Comparison of ENCODE assay signal across 8 cellular contexts in the genomic region with DNA sequence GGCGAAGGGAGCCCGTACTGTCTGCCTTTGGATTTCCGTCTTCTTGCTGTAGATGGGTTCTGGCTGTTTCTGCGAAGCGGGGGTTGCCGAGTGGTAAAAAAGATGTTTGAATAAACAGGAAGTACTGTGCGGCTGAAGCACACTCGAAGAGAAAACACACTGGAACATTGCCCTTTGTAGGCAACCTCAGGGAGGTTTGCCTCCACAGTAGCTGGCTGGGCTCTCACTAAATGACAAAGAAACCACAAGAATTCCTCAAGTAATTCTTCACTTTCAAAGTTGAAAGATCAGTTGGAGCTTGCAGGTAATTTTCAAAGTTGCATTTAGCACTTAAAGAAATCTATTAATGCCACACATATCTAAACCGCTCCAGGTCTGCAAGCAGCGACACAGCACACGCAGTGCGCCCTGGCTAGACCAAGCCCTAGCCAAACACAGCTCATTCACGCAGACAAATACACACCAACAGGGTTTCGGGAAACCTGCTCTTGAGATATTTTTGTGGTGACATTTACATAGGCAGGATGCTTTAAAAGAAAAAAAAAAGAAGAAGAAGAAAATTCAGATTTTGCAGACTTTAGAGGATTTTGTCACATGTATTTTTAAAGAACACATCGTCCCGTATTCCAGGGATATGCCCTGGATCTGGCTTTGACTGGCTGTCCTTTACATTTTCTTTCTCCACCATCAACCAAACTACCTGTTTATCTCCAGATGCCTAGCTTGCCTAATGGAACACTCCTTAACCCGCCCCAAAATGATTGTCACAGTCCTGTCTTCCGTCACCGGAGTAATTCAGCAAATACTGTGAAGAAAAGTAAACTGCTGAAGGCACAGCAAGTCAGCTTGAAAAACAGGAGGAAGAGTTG.
DNase-seq lines count a peak whose midpoint lies in the region; ATAC-seq and TF ChIP-seq lines count a peak whose summit lies in the region.

No MANE protein-coding gene starts in this region.

- peak overlapping the region; percentile 22; the same call in 1 of the 2 replicates for H3K27ac ChIP-seq in KMS-11

- H3K9me3 Mint-ChIP-seq in immature natural killer cell: no peaks in the 10 kb centered on the region

- peaks cover 14% of the 10 kb centered on the region for H3K4me1 ChIP-seq in KMS-11 (ENCODE audit: low read depth, poor library complexity, severe bottlenecking)

- H3K27me3 ChIP-seq in KMS-11 (ENCODE audit: insufficient read depth, low read depth): no peaks in the 10 kb centered on the region

- peak; percentile 78 for ATAC-seq in GM19467 (IDR thresholded peaks at IDR 0.05; ENCODE audit: unreplicated experiment)
- no peak for ATAC-seq in HG03439 (IDR thresholded peaks at IDR 0.05; ENCODE audit: unreplicated experiment)

- H3K79me2 ChIP-seq in KMS-11 (ENCODE audit: insufficient read depth, low read depth): no peaks in the 10 kb centered on the region

- H4K20me1 ChIP-seq in KMS-11 (ENCODE audit: insufficient read depth): no peaks in the 10 kb centered on the region

- no peaks in the 10 kb centered on the region for H3K36me3 ChIP-seq in KMS-11 (ENCODE audit: insufficient read depth)

- H3K9ac ChIP-seq in KMS-11: peak overlapping the region; percentile 14; the same call in 1 of the 2 replicates

- H3K4me3 ChIP-seq in KMS-11 (IDR thresholded peaks at IDR 0.05; ENCODE audit: insufficient read depth, low read depth, low read length): no peak overlapping the region

- H3K4me3 Mint-ChIP-seq in immature natural killer cell: peak overlapping the region; percentile 90 to 96 (median 93)

- H2AFZ ChIP-seq in KMS-11 (ENCODE audit: low read depth): peak overlapping the region; percentile 29; the same call in 1 of the 2 replicates

- in situ Hi-C loops in T47D (cut with HindIII; ENCODE audit: low pct_unique_long_range_greater_than_20kb, low sequenced_read_pairs): no loop called here

- peaks cover 2 to 11% (median 7%) of the 10 kb centered on the region in 3 donors for H3K27me3 Mint-ChIP-seq in immature natural killer cell (ENCODE audit: low read depth in 3 of 3)

- no peak for TF ChIP-seq CTCF in KMS-11 (conservative IDR thresholded peaks at IDR 0.05; ENCODE audit: low read depth, low read length)

- peak overlapping the region; percentile 41; the same call in 1 of the 2 replicates for H3K4me2 ChIP-seq in KMS-11

- peaks cover 54 to 79% of the 10 kb centered on the region in 2 donors for H3K4me1 Mint-ChIP-seq in immature natural killer cell

- peak overlapping the region; percentile 96 to 99 (median 98) for H3K27ac Mint-ChIP-seq in immature natural killer cell

- DNase-seq in AML-193 (lab: John Stamatoyannopoulos, UW): peak; percentile 81 to 89
- peak; percentile 46 for DNase-seq in UCSD-AML1 (lab: John Stamatoyannopoulos, UW; ENCODE audit: unreplicated experiment)
- peak; percentile 4 to 46 for DNase-seq in T47D (ENCODE audit: low read depth in 1 of 2, low spot score in 1 of 2)
- DNase-seq in immature natural killer cell: peak; percentile 71 to 77 (median 77)
- peak; percentile 38 for DNase-seq in stimulated activated CD4-positive, alpha-beta T cell treated with anti-CD3 and anti-CD28 coated beads, Interleukin-12 subunit alpha, Interleukin-12 subunit beta, amount 100 ng/mL, for 4 hours

- H3K36me3 Mint-ChIP-seq in immature natural killer cell: no peaks in the 10 kb centered on the region

Comparison
In these comparisons a context has a peak if more than half of its experiments do, and no peak if none do; other contexts are left out.
1. DNase-seq: peak in every context shown above with its lines; median percentile 85 in AML-193; 77 in immature natural killer cell; 46 in UCSD-AML1; 38 in stimulated activated CD4-positive, alpha-beta T cell treated with anti-CD3 and anti-CD28 coated beads, Interleukin-12 subunit alpha, Interleukin-12 subunit beta, amount 100 ng/mL, for 4 hours; 25 in T47D.